16 cellular contexts compared by ENCODE assay signal in genomic region chr10:4688620-4689019, GRCh38.
DNase-seq lines count a peak whose midpoint lies in the region; ATAC-seq and TF ChIP-seq lines count a peak whose summit lies in the region.
"Had no signal": no experiment of that assay in that cellular context is flagged by ENCODE, and none has a peak within 500 bp of the region (broad histone marks: within the 10 kb centered on the region; RNA-seq: fewer than 3 reads in every experiment).

No MANE protein-coding gene starts in this region.

- H3K36me3 Mint-ChIP-seq in T-helper 17 cell (ENCODE audit: low read depth), result no peaks in the 10 kb centered on the region

- no peak overlapping the region for H3K4me3 ChIP-seq in mucosa of descending colon
- H3K4me3 ChIP-seq: SJSA1, skin epidermis had no signal

- peaks cover 3% of the 10 kb centered on the region for H3K4me1 Mint-ChIP-seq in T-helper 17 cell

- DNase-seq in KBM-7 (peak; percentile 24), amniotic epithelial cell (ENCODE audit: low read depth) (peak; percentile 32), mucosa of descending colon (no peak), T-helper 17 cell (no peak), mesenteric fat pad (ENCODE audit: low spot score) (no peak)
- DNase-seq: activated CD4-positive, CD25-positive, alpha-beta regulatory T cell; CD4-positive, alpha-beta memory T cell; GF-D8; islet precursor cell; NCI-H1105 treated with DMSO at 0.1 percent for 48 hours had no signal

- no peak for TF ChIP-seq CTCF in mucosa of descending colon (IDR thresholded peaks at IDR 0.05)

- in situ Hi-C loops in KBM-7 (cut with MboI; ENCODE audit: low pct_unique_long_range_greater_than_20kb, low sequenced_read_pairs), result no loop called here

- no peaks in the 10 kb centered on the region for H3K36me3 ChIP-seq in mucosa of descending colon (ENCODE audit: low read depth)
- H3K36me3 ChIP-seq: SJSA1 had no signal

- H3K4me1 ChIP-seq in mucosa of descending colon (ENCODE audit: low read depth), result no peaks in the 10 kb centered on the region

- ATAC-seq in GM19395 (IDR thresholded peaks at IDR 0.05; ENCODE audit: unreplicated experiment) (peak; percentile 60), mucosa of descending colon (peak; percentile 32), HG03469 (IDR thresholded peaks at IDR 0.05; ENCODE audit: unreplicated experiment) (no peak), HG03521 (IDR thresholded peaks at IDR 0.05; ENCODE audit: unreplicated experiment) (no peak), T-helper 17 cell (no peak)

- H3K27me3 Mint-ChIP-seq in T-helper 17 cell, result peaks cover 28% of the 10 kb centered on the region

- H3K27ac Mint-ChIP-seq in T-helper 17 cell, result no peak overlapping the region

- intact Hi-C loops in mucosa of descending colon (cut with DNase I, micrococcal nuclease), result no loop called here

- H3K4me3 Mint-ChIP-seq in T-helper 17 cell, result no peak overlapping the region
- H3K4me3 Mint-ChIP-seq: neural crest cell had no signal

- H3K9me3 ChIP-seq in mucosa of descending colon (no peaks in the 10 kb centered on the region), T-helper 17 cell (ENCODE audit: control insufficient read depth, low read length, poor library complexity, severe bottlenecking) (peaks cover 2% of the 10 kb centered on the region)
- H3K9me3 ChIP-seq: SJSA1 had no signal

Comparison
In these comparisons a context has a peak if more than half of its experiments do, and no peak if none do; other contexts are left out.
1. ATAC-seq: peak in GM19395 (single experiment) and mucosa of descending colon (single experiment); none in HG03469 (single experiment), HG03521 (single experiment) and T-helper 17 cell (single experiment).
2. DNase-seq: peak in KBM-7 (single experiment) and amniotic epithelial cell (single experiment); none in mucosa of descending colon (0 of 3), T-helper 17 cell (0 of 3) and mesenteric fat pad (single experiment).